19 cellular contexts compared by ENCODE assay signal in the genomic region with DNA sequence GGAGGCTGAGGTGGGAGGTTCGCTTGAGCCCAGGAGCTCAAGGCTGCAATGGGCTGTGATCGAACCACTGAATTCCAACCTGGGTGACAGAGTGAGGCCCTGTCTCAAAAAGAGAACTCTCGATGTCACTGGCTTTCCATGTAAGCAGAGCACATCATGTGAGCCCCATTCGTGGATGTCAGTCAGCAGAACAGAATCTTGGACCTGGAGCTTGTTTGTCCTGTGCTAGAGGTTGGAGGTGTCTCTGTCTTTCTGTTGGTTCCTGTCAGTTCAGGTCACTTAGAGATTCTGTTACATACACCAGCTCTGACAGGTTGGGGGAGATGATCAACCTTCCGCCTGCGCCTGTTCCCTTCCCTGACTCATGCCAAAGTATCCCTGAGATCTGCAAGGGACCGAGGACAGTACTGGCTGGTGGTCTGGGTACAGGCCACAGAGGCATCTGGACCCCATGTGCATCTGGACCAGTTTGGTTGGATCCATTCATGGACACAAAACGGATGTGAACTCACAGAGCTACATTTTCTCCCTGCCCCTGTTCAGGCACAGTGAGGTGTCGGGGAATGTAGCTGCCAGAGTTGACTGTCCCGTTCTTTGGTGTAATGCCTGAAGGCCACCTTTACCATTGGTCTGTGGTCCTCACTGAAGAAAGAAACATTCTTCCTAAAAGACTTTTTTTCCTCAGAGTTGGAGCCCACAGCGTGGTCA. TPM values are rescaled to one million over a fixed set of nuclear protein-coding genes. Genes with fewer than 3 reads are reported as not detected.
DNase-seq lines count a peak whose midpoint lies in the region; ATAC-seq and TF ChIP-seq lines count a peak whose summit lies in the region.
"Had no signal": no experiment of that assay in that cellular context is flagged by ENCODE, and none has a peak within 500 bp of the region (broad histone marks: within the 10 kb centered on the region; RNA-seq: fewer than 3 reads in every experiment).

No MANE protein-coding gene starts in this region.

- H3K4me3 Mint-ChIP-seq in CD14-positive monocyte (no peak overlapping the region), chondrocyte (ENCODE audit: unreplicated experiment) (no peak overlapping the region), nephron progenitor cell (no peak overlapping the region)
- H3K4me3 Mint-ChIP-seq in CD8-positive, alpha-beta T cell, result no peak overlapping the region
- H3K4me3 Mint-ChIP-seq: memory B cell had no signal

- no peak for ATAC-seq in CD8-positive, alpha-beta T cell
- ATAC-seq in GM19324 (IDR thresholded peaks at IDR 0.05; ENCODE audit: low FRiP score, unreplicated experiment) (no peak), GM21423 (IDR thresholded peaks at IDR 0.05; ENCODE audit: unreplicated experiment) (no peak)

- peaks cover 50 to 72% of the 10 kb centered on the region in 2 donors for H3K36me3 Mint-ChIP-seq in CD14-positive monocyte
- H3K36me3 Mint-ChIP-seq in CD8-positive, alpha-beta T cell, result peaks cover 72% of the 10 kb centered on the region
- H3K36me3 Mint-ChIP-seq in chondrocyte (ENCODE audit: low read depth), result peaks cover 15% of the 10 kb centered on the region
- H3K36me3 Mint-ChIP-seq in nephron progenitor cell (ENCODE audit: low read depth), result peaks cover 78% of the 10 kb centered on the region

- no peak overlapping the region for H2AFZ ChIP-seq in osteoblast (ENCODE audit: low read length)

- CTCF ChIA-PET in CD8-positive, alpha-beta T cell (lab: Charles Lee), result no interaction called here

- H3K4me1 Mint-ChIP-seq in CD14-positive monocyte (peaks cover 63% of the 10 kb centered on the region), chondrocyte (ENCODE audit: low read depth) (peaks cover 59% of the 10 kb centered on the region), nephron progenitor cell (peaks cover 23% of the 10 kb centered on the region)
- peaks cover 83% of the 10 kb centered on the region for H3K4me1 Mint-ChIP-seq in CD8-positive, alpha-beta T cell (ENCODE audit: low read depth)

- H3K79me2 ChIP-seq in osteoblast (ENCODE audit: insufficient read depth, low read length), result peaks cover 100% of the 10 kb centered on the region

- peaks cover 8% of the 10 kb centered on the region for H3K9me3 ChIP-seq in CD8-positive, alpha-beta T cell (ENCODE audit: low read length)
- H3K9me3 ChIP-seq in osteoblast (ENCODE audit: low read depth, low read length), result no peaks in the 10 kb centered on the region
- H3K9me3 ChIP-seq: colonic mucosa had no signal

- no peaks in the 10 kb centered on the region for H3K36me3 ChIP-seq in CD8-positive, alpha-beta T cell (ENCODE audit: insufficient read depth, low read length)
- peaks cover 66% of the 10 kb centered on the region for H3K36me3 ChIP-seq in osteoblast (ENCODE audit: insufficient read depth, low read length)
- H3K36me3 ChIP-seq: colonic mucosa had no signal

- H3K4me2 ChIP-seq in osteoblast (ENCODE audit: insufficient read depth, low read length), result no peak overlapping the region

- intact Hi-C loops in CD14-positive monocyte (cut with micrococcal nuclease), result no loop called here
- intact Hi-C loops in CD8-positive, alpha-beta T cell (cut with DNase I, micrococcal nuclease), result no loop called here

- no peak overlapping the region for H3K4me3 ChIP-seq in CD8-positive, alpha-beta T cell (ENCODE audit: low read depth, low read length)
- no peak overlapping the region for H3K4me3 ChIP-seq in osteoblast (ENCODE audit: insufficient read depth, low read length)
- H3K4me3 ChIP-seq: colonic mucosa, esophagus muscularis mucosa, SJSA1, tibial artery had no signal

- H4K20me1 ChIP-seq in osteoblast (ENCODE audit: insufficient read depth, low read length), result peaks cover 100% of the 10 kb centered on the region

- TF ChIP-seq CTCF in CD14-positive monocyte (IDR thresholded peaks at IDR 0.05), result no peak
- no peak for TF ChIP-seq CTCF in CD8-positive, alpha-beta T cell (IDR thresholded peaks at IDR 0.05)
- TF ChIP-seq CTCF in chondrocyte (IDR thresholded peaks at IDR 0.05), result no peak
- TF ChIP-seq CTCF in osteoblast (IDR thresholded peaks at IDR 0.05; ENCODE audit: extremely low read depth, low read depth, low read length), result no peak
- TF ChIP-seq CTCF in nephron progenitor cell (IDR thresholded peaks at IDR 0.05), result no peak

- H3K27me3 Mint-ChIP-seq in CD14-positive monocyte (ENCODE audit: low read depth in 3 of 3) (peaks cover 0 to 5% (median 4%) of the 10 kb centered on the region in 3 donors), chondrocyte (ENCODE audit: low read depth) (no peaks in the 10 kb centered on the region), nephron progenitor cell (ENCODE audit: low read depth, poor library complexity) (peaks cover 3% of the 10 kb centered on the region)
- H3K27me3 Mint-ChIP-seq in CD8-positive, alpha-beta T cell (ENCODE audit: low read depth), result no peaks in the 10 kb centered on the region
- H3K27me3 Mint-ChIP-seq: B cell, memory B cell had no signal

- peak; percentile 39 for DNase-seq in CD14-positive monocyte (ENCODE audit: low spot score)
- no peak for DNase-seq in CD8-positive, alpha-beta T cell
- DNase-seq in chondrocyte (ENCODE audit: low spot score), result peak; percentile 34
- no peak for DNase-seq in osteoblast (ENCODE audit: insufficient read length, low spot score, missing footprints)
- no peak for DNase-seq in nephron progenitor cell
- DNase-seq: activated CD4-positive, alpha-beta T cell treated with anti-CD3 and anti-CD28 coated beads for 48 hours; colonic mucosa; MM.1S; NCI-H2029; NCI-H510A; stimulated activated CD4-positive, alpha-beta T cell treated with anti-CD3 and anti-CD28 coated beads, Interleukin-2, amount 100 ng/mL, for 48 hours had no signal

- POLR2A ChIA-PET in CD8-positive, alpha-beta T cell (lab: Charles Lee), result interaction anchor here (0.9 to 2.6 kb wide), 2 partner anchors 10 to 16 kb away, joined by 3 to 8 read pairs; partner anchors contain the start of genes ARF1 and MRPL55

- peaks cover 67% of the 10 kb centered on the region for H3K4me1 ChIP-seq in CD8-positive, alpha-beta T cell (ENCODE audit: insufficient read depth, low read length)
- H3K4me1 ChIP-seq in osteoblast (ENCODE audit: insufficient read depth, low read length), result peaks cover 42% of the 10 kb centered on the region

- H3K27ac Mint-ChIP-seq in CD14-positive monocyte (peak overlapping the region in 6 of 7 donors; percentile 41 to 80 (median 68)), chondrocyte (ENCODE audit: unreplicated experiment) (peak overlapping the region; percentile 17), nephron progenitor cell (no peak overlapping the region)
- H3K27ac Mint-ChIP-seq in CD8-positive, alpha-beta T cell, result peak overlapping the region; percentile 70
- H3K27ac Mint-ChIP-seq: activated T-helper 2 cell treated with anti-CD3 and anti-CD28 coated beads, Interferon-gamma antibody, Interleukin-2, Interleukin-4, amounts not matched to agents 10 μg/mL and 5 μg/mL and 100 μg/mL, durations not matched to agents 14 hours and 24 hours and 36 hours had no signal

- no peaks in the 10 kb centered on the region for H3K27me3 ChIP-seq in CD8-positive, alpha-beta T cell (ENCODE audit: insufficient read depth, low read length)
- no peaks in the 10 kb centered on the region for H3K27me3 ChIP-seq in osteoblast (ENCODE audit: insufficient read depth, low read length)
- H3K27me3 ChIP-seq: colonic mucosa, esophagus muscularis mucosa, SJSA1, tibial artery had no signal

- H3K9me3 Mint-ChIP-seq in CD14-positive monocyte, result peaks cover 5 to 16% (median 10%) of the 10 kb centered on the region in 7 donors
- peaks cover 8% of the 10 kb centered on the region for H3K9me3 Mint-ChIP-seq in CD8-positive, alpha-beta T cell
- peaks cover 7% of the 10 kb centered on the region for H3K9me3 Mint-ChIP-seq in chondrocyte (ENCODE audit: low read depth)
- H3K9me3 Mint-ChIP-seq in nephron progenitor cell, result peaks cover 50% of the 10 kb centered on the region

- no peak overlapping the region for H3K27ac ChIP-seq in CD8-positive, alpha-beta T cell (ENCODE audit: low read depth, low read length)
- peak overlapping the region; percentile 0 for H3K27ac ChIP-seq in osteoblast (ENCODE audit: low read depth, low read length)
- H3K27ac ChIP-seq: colonic mucosa, esophagus muscularis mucosa, SJSA1, tibial artery had no signal

RNA-seq across cellular contexts. Expression of gene ARF1, which starts 10.0 kb away (rescaled TPM):
- 100 to 1,000 TPM; 580 to 603 TPM for polyA plus RNA-seq in CD14-positive monocyte
- total RNA-seq in CD8-positive, alpha-beta T cell, result 100 to 1,000 TPM; 375 to 381 TPM
- 339 to 392 TPM (median 351 TPM) in 3 replicates for total RNA-seq in chondrocyte
- 231 and 248 TPM in 2 replicates for total RNA-seq in osteoblast

RNA-seq across cellular contexts. Expression of gene C1orf35, which starts 10.6 kb away (rescaled TPM):
- polyA plus RNA-seq in CD14-positive monocyte, result 10 to 100 TPM in 1 of 2 donors, 1 to 10 TPM in 1; 6.9 to 10.6 TPM
- total RNA-seq in CD8-positive, alpha-beta T cell, result 10 to 100 TPM; 28.4 to 30.2 TPM
- total RNA-seq in chondrocyte (12.9 to 15.1 TPM (median 13.3 TPM) in 3 replicates), osteoblast (5.3 and 5.4 TPM in 2 replicates)

RNA-seq across cellular contexts. Expression of gene MRPL55, which starts 16.6 kb away (rescaled TPM):
- 100 to 1,000 TPM in 1 of 2 donors, 10 to 100 TPM in 1; 99.8 to 104 TPM for polyA plus RNA-seq in CD14-positive monocyte
- total RNA-seq in CD8-positive, alpha-beta T cell, result 10 to 100 TPM; 90.2 to 90.7 TPM
- total RNA-seq in chondrocyte (45.4 to 75.6 TPM (median 48.6 TPM) in 3 replicates), osteoblast (34.5 and 51.4 TPM in 2 replicates)

RNA-seq across cellular contexts. Expression of gene GUK1, which starts 47.6 kb away (rescaled TPM):
- polyA plus RNA-seq in CD14-positive monocyte, result 100 to 1,000 TPM; 262 to 316 TPM
- 100 to 1,000 TPM; 548 to 551 TPM for total RNA-seq in CD8-positive, alpha-beta T cell
- 155 to 196 TPM (median 189 TPM) in 3 replicates for total RNA-seq in chondrocyte
- 253 and 278 TPM in 2 replicates for total RNA-seq in osteoblast

RNA-seq across cellular contexts. Expression of gene GJC2, which starts 57.2 kb away (rescaled TPM):
- polyA plus RNA-seq in CD14-positive monocyte, result not detected
- 1 to 10 TPM; 5.9 to 8.2 TPM for total RNA-seq in CD8-positive, alpha-beta T cell
- total RNA-seq in chondrocyte, result 1.5 to 2.0 TPM (median 1.8 TPM) in 3 replicates
- 0.88 and 1.4 TPM in 2 replicates for total RNA-seq in osteoblast

Comparison
In these comparisons a context has a peak if more than half of its experiments do, and no peak if none do; other contexts are left out.
1. DNase-seq: peak in CD14-positive monocyte (single experiment) and chondrocyte (single experiment); none in CD8-positive, alpha-beta T cell (0 of 7), osteoblast (single experiment) and nephron progenitor cell (single experiment).